In the genomic region with DNA sequence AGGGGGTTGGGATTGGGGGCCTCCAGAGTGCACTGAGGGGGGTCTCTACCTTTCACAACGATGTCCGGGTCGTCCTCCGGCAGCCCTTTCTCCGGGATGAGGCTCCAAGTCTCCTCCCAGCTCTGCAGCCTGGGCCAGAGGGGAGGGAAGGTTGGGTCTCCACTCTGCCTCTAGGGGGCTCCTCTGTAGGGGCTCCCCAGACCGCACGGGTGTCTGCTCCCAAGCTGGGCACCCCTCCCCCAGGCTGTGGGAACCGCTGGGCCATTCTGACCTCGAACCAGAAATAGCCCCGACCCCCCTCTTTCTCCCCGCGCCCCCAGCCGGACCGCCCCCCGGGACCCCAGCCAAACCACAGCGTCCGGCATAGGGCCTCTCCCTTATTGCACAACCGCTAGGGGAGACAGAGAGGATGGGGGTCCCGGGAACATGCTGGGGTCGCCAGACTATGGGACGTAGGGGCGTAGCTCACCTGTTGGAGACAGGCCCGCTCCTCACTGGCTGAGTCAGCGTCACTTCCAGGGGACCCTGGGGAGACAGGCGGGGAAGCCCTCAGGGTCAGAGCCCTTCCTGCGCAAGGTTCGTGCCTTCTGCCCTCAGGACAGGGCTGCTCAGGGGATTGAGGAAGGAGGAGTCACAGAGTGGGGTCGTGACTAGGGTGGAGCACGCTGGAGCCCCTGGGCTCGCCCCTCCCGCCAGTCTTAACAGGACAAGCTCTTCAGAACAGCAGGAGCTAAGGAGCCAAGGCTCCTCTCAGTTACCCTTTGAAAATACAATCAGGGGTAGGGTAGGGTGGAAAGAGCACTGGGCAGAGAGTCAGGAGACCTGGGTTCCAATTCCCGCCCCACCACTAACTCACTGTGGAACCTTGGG, we compare ENCODE assay signal across 8 cellular contexts. TPM values are rescaled to one million over a fixed set of nuclear protein-coding genes. Genes with fewer than 3 reads are reported as not detected.
DNase-seq lines count a peak whose midpoint lies in the region; ATAC-seq, FAIRE-seq and TF ChIP-seq lines count a peak whose summit lies in the region.

No MANE protein-coding gene starts in this region.

- H3K9me3 ChIP-seq in left lung, result no peaks in the 10 kb centered on the region
- H3K9me3 ChIP-seq in upper lobe of left lung, result no peaks in the 10 kb centered on the region

- H3K4me3 ChIP-seq in bronchial epithelial cell (ENCODE audit: low read depth, low read length), result peak overlapping the region; percentile 97
- H3K4me3 ChIP-seq in left lung, result peak overlapping the region; percentile 86 to 90
- H3K4me3 ChIP-seq in upper lobe of left lung, result peak overlapping the region; percentile 5 to 92 (median 85)

- peak in 1 of 4 donors; percentile 36 for TF ChIP-seq EP300 in upper lobe of left lung (IDR thresholded peaks at IDR 0.05)

- no peak for TF ChIP-seq POLR2A in upper lobe of left lung (IDR thresholded peaks at IDR 0.05)

- FAIRE-seq in bronchial epithelial cell (lab: Jason Lieb, UNC), result no peak

- DNase-seq in NCI-H510A (lab: John Stamatoyannopoulos, UW) (peak; percentile 22), NCI-H510A treated with DMSO at 0.1 percent for 48 hours (lab: John Stamatoyannopoulos, UW) (no peak), NAMALWA (ENCODE audit: low spot score) (peak; percentile 67), bronchial epithelial cell (ENCODE audit: low read depth) (no peak), left lung (no peak), upper lobe of left lung (peak in 1 of 2 donors; percentile 90), NCI-H69 (lab: John Stamatoyannopoulos, UW) (no peak)

- TF ChIP-seq CTCF in bronchial epithelial cell (IDR thresholded peaks at IDR 0.05; ENCODE audit: insufficient read depth, low read length, severe bottlenecking) (peak; percentile 56), left lung (IDR thresholded peaks at IDR 0.05) (peak; percentile 30 to 56), upper lobe of left lung (IDR thresholded peaks at IDR 0.05) (peak in 5 of 6 experiments; percentile 9 to 65 (median 35))

- H3K27me3 ChIP-seq in bronchial epithelial cell (ENCODE audit: control insufficient read depth, insufficient read depth, low read length) (no peaks in the 10 kb centered on the region), left lung (peaks cover 0 to 78% of the 10 kb centered on the region in 2 donors), upper lobe of left lung (peaks cover 0 to 6% (median 1%) of the 10 kb centered on the region in 4 donors)

- intact Hi-C loops in left lung (cut with DNase I), result no loop called here

- H3K4me1 ChIP-seq in left lung (peaks cover 32 to 71% of the 10 kb centered on the region in 2 donors), upper lobe of left lung (peaks cover 50 to 74% (median 53%) of the 10 kb centered on the region in 4 donors)

- H3K36me3 ChIP-seq in bronchial epithelial cell (ENCODE audit: control insufficient read depth, insufficient read depth, low read length), result peaks cover 29% of the 10 kb centered on the region
- peaks cover 0 to 40% of the 10 kb centered on the region in 2 donors for H3K36me3 ChIP-seq in left lung
- peaks cover 11 to 43% (median 35%) of the 10 kb centered on the region in 4 donors for H3K36me3 ChIP-seq in upper lobe of left lung

- WGBS in upper lobe of left lung, 2 donors, result 10 to 33% methylated on average over 1 to 27 of the region's 32 CpGs

- ATAC-seq in left lung (no peak), upper lobe of left lung (ENCODE audit: low FRiP score in 2 of 2) (peak in 1 of 2 donors; percentile 4), GM21367 (IDR thresholded peaks at IDR 0.05; ENCODE audit: unreplicated experiment) (no peak)

- H3K27ac ChIP-seq in left lung (peak overlapping the region in 1 of 2 donors; percentile 22), upper lobe of left lung (peak overlapping the region; percentile 81 to 98 (median 90))

RNA-seq across cellular contexts. Expression of a gene that starts 2.7 kb away (rescaled TPM):
- total RNA-seq in bronchial epithelial cell (15.3 and 26.9 TPM in 2 replicates), left lung (10 to 100 TPM; 22.5 to 34.2 TPM), upper lobe of left lung (10 to 100 TPM; 18.4 to 93.2 (median 28.4) TPM)

RNA-seq across cellular contexts. Expression of a gene that starts 7.5 kb away (rescaled TPM):
- 0.13 TPM in 1 of 2 replicates, not detected in the other for total RNA-seq in bronchial epithelial cell
- total RNA-seq in left lung, result 1 to 10 TPM in 1 of 2 donors, under 1 TPM in 1; 0.55 to 1.2 TPM
- 1 to 10 TPM in 4 of 6 donors, under 1 TPM in 2; 0.30 to 2.2 (median 1.4) TPM for total RNA-seq in upper lobe of left lung

RNA-seq across cellular contexts. Expression of a gene that starts 8.2 kb away (rescaled TPM):
- total RNA-seq in bronchial epithelial cell (0.51 and 0.53 TPM in 2 replicates), left lung (10 to 100 TPM; 11.7 to 15.1 TPM), upper lobe of left lung (10 to 100 TPM in 1 of 6 donors, 1 to 10 TPM in 5; 1.7 to 37.7 (median 4.3) TPM)

RNA-seq across cellular contexts. Expression of a gene that starts 15.0 kb away (rescaled TPM):
- total RNA-seq in bronchial epithelial cell, result 5.3 and 6.7 TPM in 2 replicates
- total RNA-seq in left lung, result 10 to 100 TPM; 13.1 to 19.5 TPM
- total RNA-seq in upper lobe of left lung, result 100 to 1,000 TPM in 1 of 6 donors, 10 to 100 TPM in 5; 12.4 to 104 (median 15.2) TPM

Comparison
In these comparisons a context has a peak if more than half of its experiments do, and no peak if none do; other contexts are left out.
1. DNase-seq: peak in NCI-H510A (single experiment) and NAMALWA (single experiment); none in NCI-H510A treated with DMSO at 0.1 percent for 48 hours (single experiment), bronchial epithelial cell (single experiment), left lung (0 of 2) and NCI-H69 (single experiment).
2. Peak in every context shown above with its lines, with median percentiles within 50 percentile points of each other: H3K4me3 ChIP-seq and CTCF ChIP-seq.